In the genomic region with DNA sequence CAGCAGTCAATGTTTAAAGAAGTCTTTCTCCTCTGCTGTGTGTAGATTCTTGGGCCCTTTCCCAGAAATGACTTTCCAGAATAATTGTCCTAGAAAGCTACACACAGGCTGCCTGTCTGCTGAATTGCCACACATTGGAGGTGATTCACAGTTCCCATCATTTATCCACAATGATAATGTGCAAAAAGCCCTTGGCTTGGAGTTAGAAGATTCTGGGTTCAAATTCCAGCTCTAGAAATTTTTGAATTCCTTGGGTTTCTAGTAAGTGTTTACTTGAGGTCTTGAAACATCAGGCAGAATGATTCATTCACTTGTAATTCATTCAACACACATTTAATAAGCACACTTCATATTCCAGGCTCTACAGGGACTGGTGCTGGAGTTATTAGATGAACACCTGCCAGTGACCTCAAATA, we compare ENCODE assay signal across 11 cellular contexts. TPM values are rescaled to one million over a fixed set of nuclear protein-coding genes. Genes with fewer than 3 reads are reported as not detected.
DNase-seq lines count a peak whose midpoint lies in the region; ATAC-seq and TF ChIP-seq lines count a peak whose summit lies in the region.
"Had no signal": no experiment of that assay in that cellular context is flagged by ENCODE, and none has a peak within 500 bp of the region (broad histone marks: within the 10 kb centered on the region; RNA-seq: fewer than 3 reads in every experiment).

No MANE protein-coding gene starts in this region.

- H3K9me3 ChIP-seq in lung (ENCODE audit: control insufficient read depth in 2 of 2, insufficient read depth in 1 of 2, low read length in 1 of 2): no peaks in the 10 kb centered on the region

- no peak overlapping the region for H3K27ac ChIP-seq in brain microvascular endothelial cell
- H3K27ac ChIP-seq in lung (ENCODE audit: low read depth in 1 of 2, low read length in 1 of 2): no peak overlapping the region

- ATAC-seq in lung (ENCODE audit: insufficient read depth, low FRiP score) (peak; percentile 56), HG02678 (IDR thresholded peaks at IDR 0.05; ENCODE audit: unreplicated experiment) (no peak)

- H3K4me1 Mint-ChIP-seq in activated T-helper 2 cell treated with anti-CD3 and anti-CD28 coated beads, Interferon-gamma antibody, Interleukin-2, Interleukin-4, amounts not matched to agents 10 μg/mL and 5 μg/mL and 100 μg/mL, durations not matched to agents 14 hours and 24 hours and 36 hours (ENCODE audit: low read depth): peaks cover 1% of the 10 kb centered on the region
- H3K4me1 Mint-ChIP-seq in activated CD4-positive, alpha-beta memory T cell treated with anti-CD3 and anti-CD28 coated beads for 36 hours (ENCODE audit: low read depth): no peaks in the 10 kb centered on the region

- in situ Hi-C loops in brain microvascular endothelial cell (cut with HindIII; ENCODE audit: low pct_ligation_motif_present, low sequenced_read_pairs): no loop called here

- H3K27me3 ChIP-seq in brain microvascular endothelial cell (replicated peaks) (no peaks in the 10 kb centered on the region), lung (ENCODE audit: control insufficient read depth, insufficient read depth) (no peaks in the 10 kb centered on the region)

- no peak overlapping the region for H3K27ac Mint-ChIP-seq in activated T-helper 2 cell treated with anti-CD3 and anti-CD28 coated beads, Interferon-gamma antibody, Interleukin-2, Interleukin-4, amounts not matched to agents 10 μg/mL and 5 μg/mL and 100 μg/mL, durations not matched to agents 14 hours and 24 hours and 36 hours
- no peak overlapping the region for H3K27ac Mint-ChIP-seq in activated CD4-positive, alpha-beta memory T cell treated with anti-CD3 and anti-CD28 coated beads for 36 hours
- H3K27ac Mint-ChIP-seq: activated T-helper 1 cell treated with anti-CD3 and anti-CD28 coated beads, Interleukin-12 subunit alpha, Interleukin-12 subunit beta, Interleukin-2, Interleukin-4 antibody, amounts not matched to agents 30 ng/mL and 10 ng/mL and 1 ng/mL, durations not matched to agents 14 hours and 24 hours and 36 hours had no signal

- H3K4me3 ChIP-seq in brain microvascular endothelial cell (ENCODE audit: low read depth, low read length) (no peak overlapping the region), lung (no peak overlapping the region)

- H3K36me3 ChIP-seq in brain microvascular endothelial cell (replicated peaks) (no peaks in the 10 kb centered on the region), lung (ENCODE audit: control insufficient read depth in 2 of 2, insufficient read depth in 2 of 2, low read length in 2 of 2) (no peaks in the 10 kb centered on the region)

- intact Hi-C loops in activated T-helper 2 cell treated with anti-CD3 and anti-CD28 coated beads, Interferon-gamma antibody, Interleukin-2, Interleukin-4, amounts not matched to agents 10 μg/mL and 5 μg/mL and 100 μg/mL, durations not matched to agents 14 hours and 24 hours and 36 hours (cut with micrococcal nuclease): no loop called here
- intact Hi-C loops in activated CD4-positive, alpha-beta memory T cell treated with anti-CD3 and anti-CD28 coated beads for 36 hours (cut with micrococcal nuclease): no loop called here

- peaks cover 9% of the 10 kb centered on the region for H3K27me3 Mint-ChIP-seq in activated T-helper 2 cell treated with anti-CD3 and anti-CD28 coated beads, Interferon-gamma antibody, Interleukin-2, Interleukin-4, amounts not matched to agents 10 μg/mL and 5 μg/mL and 100 μg/mL, durations not matched to agents 14 hours and 24 hours and 36 hours (ENCODE audit: low read depth)
- H3K27me3 Mint-ChIP-seq in activated CD4-positive, alpha-beta memory T cell treated with anti-CD3 and anti-CD28 coated beads for 36 hours: peaks cover 2% of the 10 kb centered on the region

- H3K4me3 Mint-ChIP-seq in activated T-helper 2 cell treated with anti-CD3 and anti-CD28 coated beads, Interferon-gamma antibody, Interleukin-2, Interleukin-4, amounts not matched to agents 10 μg/mL and 5 μg/mL and 100 μg/mL, durations not matched to agents 14 hours and 24 hours and 36 hours (ENCODE audit: low read depth): no peak overlapping the region
- H3K4me3 Mint-ChIP-seq in activated CD4-positive, alpha-beta memory T cell treated with anti-CD3 and anti-CD28 coated beads for 36 hours: no peak overlapping the region
- H3K4me3 Mint-ChIP-seq: activated T-helper 1 cell treated with anti-CD3 and anti-CD28 coated beads, Interleukin-12 subunit alpha, Interleukin-12 subunit beta, Interleukin-2, Interleukin-4 antibody, amounts not matched to agents 30 ng/mL and 10 ng/mL and 1 ng/mL, durations not matched to agents 14 hours and 24 hours and 36 hours had no signal

- CTCF ChIA-PET in activated CD4-positive, alpha-beta memory T cell treated with anti-CD3 and anti-CD28 coated beads for 36 hours (lab: Charles Lee): no interaction called here

- no peaks in the 10 kb centered on the region for H3K9me3 Mint-ChIP-seq in activated T-helper 2 cell treated with anti-CD3 and anti-CD28 coated beads, Interferon-gamma antibody, Interleukin-2, Interleukin-4, amounts not matched to agents 10 μg/mL and 5 μg/mL and 100 μg/mL, durations not matched to agents 14 hours and 24 hours and 36 hours
- no peaks in the 10 kb centered on the region for H3K9me3 Mint-ChIP-seq in activated CD4-positive, alpha-beta memory T cell treated with anti-CD3 and anti-CD28 coated beads for 36 hours
- H3K9me3 Mint-ChIP-seq: activated T-helper 1 cell treated with anti-CD3 and anti-CD28 coated beads, Interleukin-12 subunit alpha, Interleukin-12 subunit beta, Interleukin-2, Interleukin-4 antibody, amounts not matched to agents 30 ng/mL and 10 ng/mL and 1 ng/mL, durations not matched to agents 14 hours and 24 hours and 36 hours had no signal

- POLR2A ChIA-PET in activated CD4-positive, alpha-beta memory T cell treated with anti-CD3 and anti-CD28 coated beads for 36 hours (lab: Charles Lee): no interaction called here

- DNase-seq in COR-L47 (lab: John Stamatoyannopoulos, UW): peak; percentile 34
- DNase-seq in NCI-H1417 (lab: John Stamatoyannopoulos, UW): peak in 2 of 3 experiments; percentile 76 to 95
- peak; percentile 87 for DNase-seq in brain microvascular endothelial cell
- no peak for DNase-seq in lung (ENCODE audit: low spot score)
- no peak for DNase-seq in putamen (ENCODE audit: low spot score)
- DNase-seq in activated T-helper 2 cell treated with anti-CD3 and anti-CD28 coated beads, Interferon-gamma antibody, Interleukin-2, Interleukin-4, amounts not matched to agents 10 μg/mL and 5 μg/mL and 100 μg/mL, durations not matched to agents 14 hours and 24 hours and 36 hours (ENCODE audit: low spot score): no peak
- no peak for DNase-seq in activated CD4-positive, alpha-beta memory T cell treated with anti-CD3 and anti-CD28 coated beads for 36 hours
- DNase-seq: NCI-H2171 treated with DMSO at 0.1 percent for 48 hours, T-helper 9 cell had no signal

- H3K4me1 ChIP-seq in lung (ENCODE audit: control insufficient read depth in 2 of 2, insufficient read depth in 2 of 2, low read length in 2 of 2): peaks cover 0 to 4% of the 10 kb centered on the region in 2 donors

- no peaks in the 10 kb centered on the region for H3K36me3 Mint-ChIP-seq in activated T-helper 2 cell treated with anti-CD3 and anti-CD28 coated beads, Interferon-gamma antibody, Interleukin-2, Interleukin-4, amounts not matched to agents 10 μg/mL and 5 μg/mL and 100 μg/mL, durations not matched to agents 14 hours and 24 hours and 36 hours (ENCODE audit: low read depth)
- H3K36me3 Mint-ChIP-seq in activated CD4-positive, alpha-beta memory T cell treated with anti-CD3 and anti-CD28 coated beads for 36 hours: no peaks in the 10 kb centered on the region

- TF ChIP-seq CTCF in brain microvascular endothelial cell (IDR thresholded peaks at IDR 0.05; ENCODE audit: low read depth, low read length, missing control alignments) (no peak), lung (IDR thresholded peaks at IDR 0.05; ENCODE audit: control extremely low read depth, extremely low read depth) (no peak)

RNA-seq across cellular contexts. Expression of a gene that starts 28.6 kb away (rescaled TPM):
- total RNA-seq in lung: 10 to 100 TPM; 13.9 to 14.5 TPM
- 10 to 100 TPM in 1 of 2 donors, 1 to 10 TPM in 1; 6.0 to 10.4 TPM for polyA plus RNA-seq in lung
- 1.5 and 1.6 TPM in 2 replicates for total RNA-seq in activated T-helper 2 cell treated with anti-CD3 and anti-CD28 coated beads, Interferon-gamma antibody, Interleukin-2, Interleukin-4, amounts not matched to agents 10 μg/mL and 5 μg/mL and 100 μg/mL, durations not matched to agents 14 hours and 24 hours and 36 hours
- total RNA-seq in activated CD4-positive, alpha-beta memory T cell treated with anti-CD3 and anti-CD28 coated beads for 36 hours: under 1 TPM; 0.17 to 0.21 TPM

Comparison
In these comparisons a context has a peak if more than half of its experiments do, and no peak if none do; other contexts are left out.
1. DNase-seq: peak in COR-L47 (single experiment), NCI-H1417 (2 of 3) and brain microvascular endothelial cell (single experiment); none in lung (single experiment), putamen (single experiment), activated T-helper 2 cell treated with anti-CD3 and anti-CD28 coated beads, Interferon-gamma antibody, Interleukin-2, Interleukin-4, amounts not matched to agents 10 μg/mL and 5 μg/mL and 100 μg/mL, durations not matched to agents 14 hours and 24 hours and 36 hours (single experiment) and activated CD4-positive, alpha-beta memory T cell treated with anti-CD3 and anti-CD28 coated beads for 36 hours (single experiment).